Comparison of ENCODE assay signal across 11 cellular contexts in the genomic region with DNA sequence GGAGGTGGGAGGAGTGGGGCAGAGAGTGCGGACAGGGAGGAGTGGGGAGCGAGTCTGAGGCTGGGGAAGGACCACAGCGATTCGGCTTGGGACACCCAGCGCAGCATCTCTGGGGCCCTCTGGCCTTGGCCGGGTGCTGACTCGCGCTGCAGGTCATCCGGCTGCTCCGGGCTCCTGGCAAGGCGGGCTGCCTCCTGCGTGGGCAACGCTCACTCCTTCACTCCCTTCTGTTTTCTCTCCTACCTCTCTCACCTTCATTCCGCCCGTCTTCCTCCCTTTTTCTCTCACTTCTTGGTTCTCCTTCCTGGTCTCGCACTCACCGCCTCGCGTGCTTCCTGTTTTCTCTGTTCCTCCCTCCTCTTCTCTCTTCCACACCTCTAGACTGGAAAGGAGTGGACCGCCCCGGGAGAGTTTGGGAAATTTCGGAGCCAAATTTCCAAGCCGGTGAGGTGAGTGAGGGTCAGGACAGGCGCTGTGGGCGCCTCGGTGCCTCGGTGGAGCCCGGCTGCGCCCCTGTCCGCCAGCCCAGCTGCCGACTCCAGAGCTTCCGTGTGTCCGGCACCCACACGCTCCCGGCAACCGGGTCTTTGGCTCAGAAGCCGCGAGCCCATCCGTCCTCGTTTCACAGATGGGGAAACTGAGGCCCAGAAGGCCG.
DNase-seq lines count a peak whose midpoint lies in the region; ATAC-seq and TF ChIP-seq lines count a peak whose summit lies in the region.
"Had no signal": no experiment of that assay in that cellular context is flagged by ENCODE, and none has a peak within 500 bp of the region (broad histone marks: within the 10 kb centered on the region; RNA-seq: fewer than 3 reads in every experiment).

No MANE protein-coding gene starts in this region.

- ATAC-seq in stimulated activated naive CD8-positive, alpha-beta T cell treated with anti-CD3 and anti-CD28 coated beads, Interleukin-15, amount 100 ng/mL, for 72 hours = no peak

- H3K4me1 Mint-ChIP-seq in T-helper 2 cell treated with Interferon-gamma antibody and Interleukin-4, amounts not matched to agents 5 μg/mL and 100 μg/mL, for 36 hours (ENCODE audit: low read depth) = peaks cover 13% of the 10 kb centered on the region
- H3K4me1 Mint-ChIP-seq in stimulated activated naive CD8-positive, alpha-beta T cell treated with anti-CD3 and anti-CD28 coated beads, Interleukin-15, amount 100 ng/mL, for 72 hours = peaks cover 23% of the 10 kb centered on the region

- peaks cover 26% of the 10 kb centered on the region for H3K27me3 ChIP-seq in OCI-LY3 (ENCODE audit: low read depth, low read length)
- H3K27me3 ChIP-seq in iPS-18a (ENCODE audit: control insufficient read depth, insufficient read depth, low read length) = peaks cover 21% of the 10 kb centered on the region
- H3K27me3 ChIP-seq in testis = no peaks in the 10 kb centered on the region

- H3K27me3 Mint-ChIP-seq in T-helper 2 cell treated with Interferon-gamma antibody and Interleukin-4, amounts not matched to agents 5 μg/mL and 100 μg/mL, for 36 hours (ENCODE audit: low read depth) = peaks cover 11% of the 10 kb centered on the region
- peaks cover 42% of the 10 kb centered on the region for H3K27me3 Mint-ChIP-seq in stimulated activated naive CD8-positive, alpha-beta T cell treated with anti-CD3 and anti-CD28 coated beads, Interleukin-15, amount 100 ng/mL, for 72 hours

- intact Hi-C loops in testis (cut with DNase I; ENCODE audit: low total_unique reads) = loop anchor here (5.0 kb wide), 1 partner anchor 94 kb away; no protein-coding TSS in a partner anchor

- H3K9me3 ChIP-seq in OCI-LY3 (ENCODE audit: insufficient read depth, low read length) = no peaks in the 10 kb centered on the region
- no peaks in the 10 kb centered on the region for H3K9me3 ChIP-seq in iPS-18a (ENCODE audit: control insufficient read depth, low read depth, low read length)
- H3K9me3 ChIP-seq in testis = no peaks in the 10 kb centered on the region

- H3K36me3 ChIP-seq in OCI-LY3 (replicated peaks; ENCODE audit: low read depth, low read length) (no peaks in the 10 kb centered on the region), iPS-18a (ENCODE audit: control insufficient read depth, low read depth, low read length) (no peaks in the 10 kb centered on the region), testis (ENCODE audit: low read depth, missing control alignments) (no peaks in the 10 kb centered on the region)

- H3K4me2 ChIP-seq in OCI-LY3 (ENCODE audit: low read length) = peak overlapping the region; percentile 75

- no peak overlapping the region for H3K4me3 Mint-ChIP-seq in T-helper 2 cell treated with Interferon-gamma antibody and Interleukin-4, amounts not matched to agents 5 μg/mL and 100 μg/mL, for 36 hours
- H3K4me3 Mint-ChIP-seq in stimulated activated naive CD8-positive, alpha-beta T cell treated with anti-CD3 and anti-CD28 coated beads, Interleukin-15, amount 100 ng/mL, for 72 hours = no peak overlapping the region

- no peaks in the 10 kb centered on the region for H3K9me3 Mint-ChIP-seq in T-helper 2 cell treated with Interferon-gamma antibody and Interleukin-4, amounts not matched to agents 5 μg/mL and 100 μg/mL, for 36 hours
- H3K9me3 Mint-ChIP-seq in stimulated activated naive CD8-positive, alpha-beta T cell treated with anti-CD3 and anti-CD28 coated beads, Interleukin-15, amount 100 ng/mL, for 72 hours = no peaks in the 10 kb centered on the region
- H3K9me3 Mint-ChIP-seq: activated naive CD4-positive, alpha-beta T cell treated with anti-CD3 and anti-CD28 coated beads, Interleukin-2, amount 50 U/mL, for 72 hours had no signal

- TF ChIP-seq CTCF in OCI-LY3 (IDR thresholded peaks at IDR 0.05; ENCODE audit: low read depth, low read length) = no peak
- no peak for TF ChIP-seq CTCF in testis (IDR thresholded peaks at IDR 0.05)

- peak overlapping the region; percentile 3 for H3K27ac Mint-ChIP-seq in T-helper 2 cell treated with Interferon-gamma antibody and Interleukin-4, amounts not matched to agents 5 μg/mL and 100 μg/mL, for 36 hours
- H3K27ac Mint-ChIP-seq in stimulated activated naive CD8-positive, alpha-beta T cell treated with anti-CD3 and anti-CD28 coated beads, Interleukin-15, amount 100 ng/mL, for 72 hours = no peak overlapping the region

- peak overlapping the region; percentile 30; the same call in 1 of the 2 replicates for H2AFZ ChIP-seq in OCI-LY3 (ENCODE audit: low read depth, low read length)

- H3K36me3 Mint-ChIP-seq in T-helper 2 cell treated with Interferon-gamma antibody and Interleukin-4, amounts not matched to agents 5 μg/mL and 100 μg/mL, for 36 hours (ENCODE audit: low read depth) = no peaks in the 10 kb centered on the region
- H3K36me3 Mint-ChIP-seq: activated naive CD4-positive, alpha-beta T cell treated with anti-CD3 and anti-CD28 coated beads, Interleukin-2, amount 50 U/mL, for 72 hours had no signal

- H3K4me3 ChIP-seq in OCI-LY3 (ENCODE audit: low read length) = peak overlapping the region; percentile 63
- peak overlapping the region; percentile 65 for H3K4me3 ChIP-seq in iPS-18a (ENCODE audit: low read length)
- peak overlapping the region in 1 of 2 donors; percentile 30 for H3K4me3 ChIP-seq in testis
- H3K4me3 ChIP-seq: skin epidermis had no signal

- 21 to 47% methylated on average over 23 to 41 of the region's 41 CpGs for WGBS in testis, 2 donors

- H3K79me2 ChIP-seq in OCI-LY3 (ENCODE audit: low read length) = no peaks in the 10 kb centered on the region

- H4K20me1 ChIP-seq in OCI-LY3 (ENCODE audit: insufficient read depth, low read length) = no peaks in the 10 kb centered on the region

- H3K27ac ChIP-seq in OCI-LY3 (ENCODE audit: low read length) (no peak overlapping the region), iPS-18a (ENCODE audit: low read length) (no peak overlapping the region), testis (no peak overlapping the region)
- H3K27ac ChIP-seq: skin epidermis had no signal

- no peak for DNase-seq in T-helper 2 cell treated with Interferon-gamma antibody and Interleukin-4, amounts not matched to agents 5 μg/mL and 100 μg/mL, for 36 hours (ENCODE audit: low spot score)
- DNase-seq in T-helper 2 cell (no peak), testis (peak; percentile 32), NCI-H2081 treated with DMSO at 0.1 percent for 48 hours (lab: John Stamatoyannopoulos, UW) (no peak)
- DNase-seq in activated CD8-positive, alpha-beta memory T cell treated with anti-CD3 and anti-CD28 coated beads for 24 hours = no peak
- DNase-seq in stimulated activated naive CD8-positive, alpha-beta T cell treated with anti-CD3 and anti-CD28 coated beads, Interleukin-15, amount 100 ng/mL, for 72 hours = no peak
- DNase-seq: NCI-H510A had no signal

- H3K4me1 ChIP-seq in OCI-LY3 (ENCODE audit: low read length) (peaks cover 13% of the 10 kb centered on the region; the same call in 1 of the 2 replicates), iPS-18a (ENCODE audit: control insufficient read depth, low read depth, low read length) (peaks cover 13% of the 10 kb centered on the region), testis (peaks cover 17% of the 10 kb centered on the region)

- no peak overlapping the region for H3K9ac ChIP-seq in OCI-LY3 (ENCODE audit: low read length)
- no peak overlapping the region for H3K9ac ChIP-seq in iPS-18a (ENCODE audit: low read length)

- no peak for TF ChIP-seq POLR2A in testis (IDR thresholded peaks at IDR 0.05)
